ENCODE assay signal across 1 cellular context in the genomic region with DNA sequence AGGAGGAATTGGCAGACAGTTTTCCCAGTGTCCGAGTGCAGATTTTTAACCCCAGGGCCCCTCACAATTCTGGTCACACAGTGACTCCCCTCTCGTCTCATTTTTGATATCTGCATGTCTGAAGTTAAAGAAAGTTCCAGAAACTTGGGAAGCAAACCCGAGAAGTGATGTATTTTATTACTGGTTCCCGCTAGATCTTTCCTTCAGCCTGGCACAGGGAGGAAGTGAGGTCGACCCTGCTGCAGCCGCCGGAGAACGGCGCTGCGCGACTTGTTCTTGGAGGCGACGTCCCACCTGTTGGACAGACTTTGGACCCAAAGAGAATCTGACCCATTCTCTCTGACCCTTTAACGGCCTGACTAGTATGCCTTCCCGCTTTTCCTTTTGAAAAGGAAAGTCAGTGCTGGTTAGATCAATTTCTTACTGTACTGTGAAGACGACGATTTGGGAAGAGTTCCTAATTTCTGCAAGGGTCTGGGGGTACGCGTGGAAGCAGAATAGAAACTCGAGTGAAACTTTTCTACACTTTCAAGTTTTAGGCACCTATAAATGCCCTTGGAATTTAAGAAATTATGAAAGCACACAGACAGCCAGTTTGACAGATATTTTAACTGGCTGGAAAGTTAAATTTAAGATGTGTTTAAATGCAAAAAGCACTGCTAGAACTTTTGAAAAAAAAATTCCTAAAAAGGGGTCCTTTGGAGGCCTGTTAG.
TF ChIP-seq lines count a peak whose summit lies in the region.

No MANE protein-coding gene starts in this region.

TF ChIP-seq in K562, 482 proteins besides CTCF, POLR2A, EP300 and RAD21 (continued from another document):
- TF ChIP-seq, protein P1, sequence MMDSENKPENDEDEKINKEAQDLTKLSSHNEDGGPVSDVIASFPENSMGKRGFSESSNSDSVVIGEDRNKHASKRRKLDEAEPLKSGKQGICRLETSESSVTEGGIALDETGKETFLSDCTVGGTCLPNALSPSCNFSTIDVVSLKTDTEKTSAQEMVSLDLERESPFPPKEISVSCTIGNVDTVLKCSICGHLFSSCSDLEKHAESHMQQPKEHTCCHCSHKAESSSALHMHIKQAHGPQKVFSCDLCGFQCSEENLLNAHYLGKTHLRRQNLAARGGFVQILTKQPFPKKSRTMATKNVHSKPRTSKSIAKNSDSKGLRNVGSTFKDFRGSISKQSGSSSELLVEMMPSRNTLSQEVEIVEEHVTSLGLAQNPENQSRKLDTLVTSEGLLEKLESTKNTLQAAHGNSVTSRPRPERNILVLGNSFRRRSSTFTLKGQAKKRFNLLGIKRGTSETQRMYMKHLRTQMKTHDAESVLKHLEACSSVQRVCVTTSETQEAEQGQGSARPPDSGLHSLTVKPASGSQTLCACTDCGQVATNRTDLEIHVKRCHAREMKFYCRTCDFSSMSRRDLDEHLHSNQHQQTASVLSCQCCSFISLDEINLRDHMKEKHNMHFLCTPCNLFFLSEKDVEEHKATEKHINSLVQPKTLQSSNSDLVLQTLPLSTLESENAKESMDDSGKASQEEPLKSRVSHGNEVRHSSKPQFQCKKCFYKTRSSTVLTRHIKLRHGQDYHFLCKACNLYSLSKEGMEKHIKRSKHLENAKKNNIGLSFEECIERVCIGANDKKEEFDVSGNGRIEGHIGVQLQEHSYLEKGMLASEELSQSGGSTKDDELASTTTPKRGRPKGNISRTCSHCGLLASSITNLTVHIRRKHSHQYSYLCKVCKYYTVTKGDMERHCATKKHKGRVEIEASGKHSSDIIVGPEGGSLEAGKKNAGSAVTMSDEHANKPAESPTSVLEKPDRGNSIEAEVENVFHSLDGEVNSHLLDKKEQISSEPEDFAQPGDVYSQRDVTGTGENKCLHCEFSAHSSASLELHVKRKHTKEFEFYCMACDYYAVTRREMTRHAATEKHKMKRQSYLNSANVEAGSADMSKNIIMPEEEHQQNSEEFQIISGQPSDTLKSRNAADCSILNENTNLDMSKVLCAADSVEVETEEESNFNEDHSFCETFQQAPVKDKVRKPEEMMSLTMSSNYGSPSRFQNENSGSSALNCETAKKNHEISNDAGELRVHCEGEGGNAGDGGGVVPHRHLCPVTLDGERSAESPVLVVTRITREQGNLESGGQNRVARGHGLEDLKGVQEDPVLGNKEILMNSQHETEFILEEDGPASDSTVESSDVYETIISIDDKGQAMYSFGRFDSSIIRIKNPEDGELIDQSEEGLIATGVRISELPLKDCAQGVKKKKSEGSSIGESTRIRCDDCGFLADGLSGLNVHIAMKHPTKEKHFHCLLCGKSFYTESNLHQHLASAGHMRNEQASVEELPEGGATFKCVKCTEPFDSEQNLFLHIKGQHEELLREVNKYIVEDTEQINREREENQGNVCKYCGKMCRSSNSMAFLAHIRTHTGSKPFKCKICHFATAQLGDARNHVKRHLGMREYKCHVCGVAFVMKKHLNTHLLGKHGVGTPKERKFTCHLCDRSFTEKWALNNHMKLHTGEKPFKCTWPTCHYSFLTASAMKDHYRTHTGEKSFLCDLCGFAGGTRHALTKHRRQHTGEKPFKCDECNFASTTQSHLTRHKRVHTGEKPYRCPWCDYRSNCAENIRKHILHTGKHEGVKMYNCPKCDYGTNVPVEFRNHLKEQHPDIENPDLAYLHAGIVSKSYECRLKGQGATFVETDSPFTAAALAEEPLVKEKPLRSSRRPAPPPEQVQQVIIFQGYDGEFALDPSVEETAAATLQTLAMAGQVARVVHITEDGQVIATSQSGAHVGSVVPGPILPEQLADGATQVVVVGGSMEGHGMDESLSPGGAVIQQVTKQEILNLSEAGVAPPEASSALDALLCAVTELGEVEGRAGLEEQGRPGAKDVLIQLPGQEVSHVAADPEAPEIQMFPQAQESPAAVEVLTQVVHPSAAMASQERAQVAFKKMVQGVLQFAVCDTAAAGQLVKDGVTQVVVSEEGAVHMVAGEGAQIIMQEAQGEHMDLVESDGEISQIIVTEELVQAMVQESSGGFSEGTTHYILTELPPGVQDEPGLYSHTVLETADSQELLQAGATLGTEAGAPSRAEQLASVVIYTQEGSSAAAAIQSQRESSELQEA (IDR thresholded peaks at IDR 0.05; ENCODE audit: low read depth) = no peak
